Comparison of ENCODE assay signal across 8 cellular contexts in the genomic region with DNA sequence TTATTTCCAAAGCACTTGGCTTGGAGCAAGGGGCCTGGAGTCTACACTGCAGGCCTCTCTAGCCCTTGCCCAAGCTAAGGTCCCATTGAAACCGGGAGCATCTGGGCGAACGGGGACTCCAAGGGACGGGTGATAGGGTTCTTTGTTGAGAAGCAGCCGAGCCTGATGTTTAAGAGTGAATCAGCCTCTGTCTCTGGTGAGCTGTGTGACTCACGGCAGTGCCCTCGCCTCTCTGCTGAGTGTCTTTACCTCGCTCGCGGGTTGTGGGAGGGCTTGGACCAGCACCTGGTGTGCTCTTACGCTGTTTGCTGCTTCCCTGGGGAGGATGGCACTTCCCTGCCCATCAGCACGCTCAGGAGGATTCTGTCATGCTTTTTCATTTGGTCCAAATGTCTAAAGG. TPM values are rescaled to one million over a fixed set of nuclear protein-coding genes. Genes with fewer than 3 reads are reported as not detected.
A peak's percentile ranks its signal among the peaks of the same experiment; 100 is the strongest.
DNase-seq lines count a peak whose midpoint lies in the region; ATAC-seq and TF ChIP-seq lines count a peak whose summit lies in the region.

No MANE protein-coding gene starts in this region.

- peak overlapping the region; percentile 86 for H3K4me3 Mint-ChIP-seq in activated CD4-positive, alpha-beta T cell treated with anti-CD3 and anti-CD28 coated beads, Interleukin-2, amount 10 ng/mL, durations not matched to agents 7 days and 5 days

- no peak for ATAC-seq in heart right ventricle
- no peak for ATAC-seq in left cardiac atrium
- ATAC-seq in HG02588 (IDR thresholded peaks at IDR 0.05; ENCODE audit: unreplicated experiment), result no peak
- ATAC-seq in GM19467 (IDR thresholded peaks at IDR 0.05; ENCODE audit: unreplicated experiment), result no peak

- H3K36me3 ChIP-seq in heart right ventricle, result peaks cover 0 to 64% (median 37%) of the 10 kb centered on the region in 9 donors
- no peaks in the 10 kb centered on the region for H3K36me3 ChIP-seq in smooth muscle cell (ENCODE audit: low read depth)

- H2AFZ ChIP-seq in smooth muscle cell (ENCODE audit: low read depth), result no peak overlapping the region

- H3K4me2 ChIP-seq in smooth muscle cell, result peak overlapping the region; percentile 95

- no peaks in the 10 kb centered on the region for H3K9me3 Mint-ChIP-seq in activated CD4-positive, alpha-beta T cell treated with anti-CD3 and anti-CD28 coated beads, Interleukin-2, amount 10 ng/mL, durations not matched to agents 7 days and 5 days

- peak overlapping the region; percentile 99 for H3K9ac ChIP-seq in smooth muscle cell (ENCODE audit: low read depth)

- peaks cover 41% of the 10 kb centered on the region for H3K4me1 Mint-ChIP-seq in activated CD4-positive, alpha-beta T cell treated with anti-CD3 and anti-CD28 coated beads, Interleukin-2, amount 10 ng/mL, durations not matched to agents 7 days and 5 days

- H3K27ac Mint-ChIP-seq in activated CD4-positive, alpha-beta T cell treated with anti-CD3 and anti-CD28 coated beads, Interleukin-2, amount 10 ng/mL, durations not matched to agents 7 days and 5 days, result peak overlapping the region; percentile 82

- H3K27me3 Mint-ChIP-seq in activated CD4-positive, alpha-beta T cell treated with anti-CD3 and anti-CD28 coated beads, Interleukin-2, amount 10 ng/mL, durations not matched to agents 7 days and 5 days, result no peaks in the 10 kb centered on the region

- H3K27me3 ChIP-seq in heart right ventricle (no peaks in the 10 kb centered on the region), smooth muscle cell (ENCODE audit: low read depth) (no peaks in the 10 kb centered on the region)

- intact Hi-C loops in heart right ventricle (cut with DNase I), result no loop called here
- intact Hi-C loops in left cardiac atrium (cut with DNase I), result no loop called here

- H3K4me3 ChIP-seq in heart right ventricle (peak overlapping the region in 9 of 10 donors; percentile 71 to 100 (median 95)), fibroblast of mammary gland (ENCODE audit: control insufficient read depth, low read depth, low read length) (peak overlapping the region; percentile 65), smooth muscle cell (peak overlapping the region; percentile 98)

- H3K27ac ChIP-seq in heart right ventricle, result peak overlapping the region in 4 of 10 donors; percentile 87 to 96 (median 91)
- H3K27ac ChIP-seq in smooth muscle cell (ENCODE audit: low read depth), result peak overlapping the region; percentile 98

- CTCF ChIA-PET in activated CD4-positive, alpha-beta T cell treated with anti-CD3 and anti-CD28 coated beads, Interleukin-2, amount 10 ng/mL, durations not matched to agents 7 days and 5 days (lab: Charles Lee), result interaction anchor here (1.0 to 3.0 kb wide), 5 partner anchors 9 to 48 kb away, joined by 3 to 17 read pairs (median 4); partner anchors contain the start of genes MRPL12, NPLOC4 and TSPAN10

- H3F3A ChIP-seq in smooth muscle cell (ENCODE audit: low read depth), result no peaks in the 10 kb centered on the region

- H3K4me1 ChIP-seq in heart right ventricle (peaks cover 15 to 49% (median 32%) of the 10 kb centered on the region in 9 donors), smooth muscle cell (ENCODE audit: low read depth) (peaks cover 18% of the 10 kb centered on the region)

- 76 to 82% methylated on average over 12 of the region's 12 CpGs for WGBS in heart right ventricle, 2 donors
- 47% methylated on average over 12 of the region's 12 CpGs for WGBS in smooth muscle cell (ENCODE audit: low lambda C conversion rate)

- H4K20me1 ChIP-seq in smooth muscle cell (ENCODE audit: low read depth), result peaks cover 61% of the 10 kb centered on the region

- H3K9me3 ChIP-seq in heart right ventricle, result no peaks in the 10 kb centered on the region
- no peaks in the 10 kb centered on the region for H3K9me3 ChIP-seq in smooth muscle cell (replicated peaks; ENCODE audit: low read depth)

- TF ChIP-seq CTCF in heart right ventricle (IDR thresholded peaks at IDR 0.05), result no peak
- TF ChIP-seq CTCF in fibroblast of mammary gland (conservative IDR thresholded peaks at IDR 0.05; ENCODE audit: control insufficient read depth, insufficient read depth, low read depth, low read length), result no peak
- TF ChIP-seq CTCF in smooth muscle cell (IDR thresholded peaks at IDR 0.05; ENCODE audit: borderline replicate concordance, insufficient read depth, poor library complexity, severe bottlenecking), result no peak

- DNase-seq in heart right ventricle (no peak), left cardiac atrium (no peak), fibroblast of mammary gland (ENCODE audit: low read depth) (peak; percentile 87), smooth muscle cell (lab: John Stamatoyannopoulos, UW; ENCODE audit: unreplicated experiment) (no peak), C1 segment of cervical spinal cord (lab: John Stamatoyannopoulos, UW) (no peak)
- no peak for DNase-seq in activated CD4-positive, alpha-beta T cell treated with anti-CD3 and anti-CD28 coated beads, Interleukin-2, amount 10 ng/mL, durations not matched to agents 7 days and 5 days

- peaks cover 88% of the 10 kb centered on the region for H3K79me2 ChIP-seq in smooth muscle cell (ENCODE audit: low read depth)

- POLR2A ChIA-PET in activated CD4-positive, alpha-beta T cell treated with anti-CD3 and anti-CD28 coated beads, Interleukin-2, amount 10 ng/mL, durations not matched to agents 7 days and 5 days (lab: Charles Lee), result no interaction called here

- H3K36me3 Mint-ChIP-seq in activated CD4-positive, alpha-beta T cell treated with anti-CD3 and anti-CD28 coated beads, Interleukin-2, amount 10 ng/mL, durations not matched to agents 7 days and 5 days (ENCODE audit: low read depth), result peaks cover 40% of the 10 kb centered on the region

RNA-seq across cellular contexts. Expression of gene HGS, which starts 1.3 kb away (rescaled TPM):
- total RNA-seq in heart right ventricle, result 10 to 100 TPM; 33.1 to 53.7 (median 37.8) TPM
- 100 to 1,000 TPM in 1 of 2 donors, 10 to 100 TPM in 1; 83.0 to 102 TPM for polyA plus RNA-seq in heart right ventricle
- total RNA-seq in left cardiac atrium, result 10 to 100 TPM; 42.3 to 52.6 TPM
- total RNA-seq in activated CD4-positive, alpha-beta T cell treated with anti-CD3 and anti-CD28 coated beads, Interleukin-2, amount 10 ng/mL, durations not matched to agents 7 days and 5 days, result 100 to 1,000 TPM; 121 to 128 TPM
- total RNA-seq in smooth muscle cell, result 64.9 and 68.0 TPM in 2 replicates
- polyA plus RNA-seq in smooth muscle cell, result 164 and 194 TPM in 2 replicates

RNA-seq across cellular contexts. Expression of gene ARL16, which starts 1.5 kb away (rescaled TPM):
- total RNA-seq in heart right ventricle, result 10 to 100 TPM; 11.1 to 19.1 (median 15.7) TPM
- 10 to 100 TPM; 29.1 to 41.2 TPM for polyA plus RNA-seq in heart right ventricle
- 10 to 100 TPM; 12.2 to 22.3 TPM for total RNA-seq in left cardiac atrium
- total RNA-seq in activated CD4-positive, alpha-beta T cell treated with anti-CD3 and anti-CD28 coated beads, Interleukin-2, amount 10 ng/mL, durations not matched to agents 7 days and 5 days, result 10 to 100 TPM; 35.4 to 42.1 TPM
- 22.3 and 24.0 TPM in 2 replicates for total RNA-seq in smooth muscle cell
- 62.1 and 77.3 TPM in 2 replicates for polyA plus RNA-seq in smooth muscle cell

RNA-seq across cellular contexts. Expression of gene MRPL12, which starts 18.1 kb away (rescaled TPM):
- 100 to 1,000 TPM; 105 to 216 (median 134) TPM for total RNA-seq in heart right ventricle
- polyA plus RNA-seq in heart right ventricle, result 100 to 1,000 TPM; 409 to 533 TPM
- total RNA-seq in left cardiac atrium, result 100 to 1,000 TPM; 133 TPM
- 10 to 100 TPM; 52.7 to 62.3 TPM for total RNA-seq in activated CD4-positive, alpha-beta T cell treated with anti-CD3 and anti-CD28 coated beads, Interleukin-2, amount 10 ng/mL, durations not matched to agents 7 days and 5 days
- total RNA-seq in smooth muscle cell, result 16.5 and 22.2 TPM in 2 replicates
- 83.6 and 92.4 TPM in 2 replicates for polyA plus RNA-seq in smooth muscle cell

RNA-seq across cellular contexts. Expression of gene CCDC137, which starts 18.6 kb away (rescaled TPM):
- total RNA-seq in heart right ventricle (1 to 10 TPM; 3.4 to 9.7 (median 5.4) TPM), left cardiac atrium (1 to 10 TPM; 7.2 to 8.9 TPM), smooth muscle cell (5.0 and 8.1 TPM in 2 replicates)
- polyA plus RNA-seq in heart right ventricle (10 to 100 TPM; 11.3 to 14.4 TPM), smooth muscle cell (24.6 and 30.2 TPM in 2 replicates)
- 10 to 100 TPM; 30.2 to 33.8 TPM for total RNA-seq in activated CD4-positive, alpha-beta T cell treated with anti-CD3 and anti-CD28 coated beads, Interleukin-2, amount 10 ng/mL, durations not matched to agents 7 days and 5 days

RNA-seq across cellular contexts. Expression of gene OXLD1, which starts 18.7 kb away (rescaled TPM):
- 10 to 100 TPM; 12.6 to 21.6 (median 17.9) TPM for total RNA-seq in heart right ventricle
- polyA plus RNA-seq in heart right ventricle, result 10 to 100 TPM; 36.0 to 51.8 TPM
- 10 to 100 TPM; 20.9 to 23.6 TPM for total RNA-seq in left cardiac atrium
- total RNA-seq in activated CD4-positive, alpha-beta T cell treated with anti-CD3 and anti-CD28 coated beads, Interleukin-2, amount 10 ng/mL, durations not matched to agents 7 days and 5 days, result 10 to 100 TPM; 43.6 to 49.9 TPM
- 13.0 and 26.6 TPM in 2 replicates for total RNA-seq in smooth muscle cell
- polyA plus RNA-seq in smooth muscle cell, result 32.1 and 32.3 TPM in 2 replicates
